ENCODE assay signal across 20 cellular contexts in the genomic region with DNA sequence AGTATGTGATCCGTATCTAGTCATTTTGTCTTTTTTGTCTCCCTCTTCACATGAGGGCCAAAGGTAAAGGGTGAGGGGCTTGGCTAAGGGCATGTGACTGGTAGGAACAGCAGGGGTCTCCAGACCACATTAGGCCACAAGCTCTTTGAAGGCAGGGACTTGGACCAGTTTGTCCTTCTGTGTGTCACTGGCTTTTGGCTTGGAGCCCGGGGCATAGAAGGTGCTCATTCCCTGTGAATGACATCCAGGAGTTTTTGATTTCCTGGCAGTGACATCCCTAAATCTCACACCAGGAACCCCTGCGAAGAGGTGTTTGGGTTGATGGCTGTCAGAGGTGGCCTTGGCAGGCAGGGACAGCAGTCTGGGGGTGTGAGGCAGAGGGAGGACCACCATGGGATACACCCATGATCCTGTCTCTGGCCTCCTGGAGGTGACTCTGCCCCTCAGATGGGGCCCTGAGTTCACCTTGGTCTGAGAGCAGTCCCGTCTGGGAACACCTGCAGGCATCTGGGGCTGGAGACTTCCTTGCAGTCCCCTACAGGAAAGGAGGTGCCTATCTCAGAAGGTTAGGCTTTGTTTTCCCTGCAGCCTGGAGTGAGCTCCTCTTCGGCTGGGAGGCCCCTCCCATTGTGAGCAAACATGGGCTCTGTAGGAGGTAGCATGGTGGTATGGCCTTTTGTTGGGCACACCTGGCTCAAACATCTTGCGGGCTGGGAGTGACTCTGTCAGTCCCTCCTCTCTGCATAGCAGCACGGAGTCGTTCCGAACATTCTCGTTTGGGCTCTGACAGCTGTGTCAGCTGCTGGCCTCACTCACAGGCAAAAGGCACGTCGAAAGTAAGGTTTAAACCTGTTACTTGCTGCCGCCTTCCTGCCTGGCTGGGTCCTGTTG. TPM values are rescaled to one million over a fixed set of nuclear protein-coding genes. Genes with fewer than 3 reads are reported as not detected.
DNase-seq lines count a peak whose midpoint lies in the region; ATAC-seq and TF ChIP-seq lines count a peak whose summit lies in the region.
"Had no signal": no experiment of that assay in that cellular context is flagged by ENCODE, and none has a peak within 500 bp of the region (broad histone marks: within the 10 kb centered on the region; RNA-seq: fewer than 3 reads in every experiment).

No MANE protein-coding gene starts in this region.

- TF ChIP-seq CTCF in endodermal cell (conservative IDR thresholded peaks at IDR 0.05), result peak; percentile 31
- no peak for TF ChIP-seq CTCF in osteoblast (IDR thresholded peaks at IDR 0.05; ENCODE audit: extremely low read depth, low read depth, low read length)
- TF ChIP-seq CTCF in adrenal gland (IDR thresholded peaks at IDR 0.05), result no peak
- TF ChIP-seq CTCF in sigmoid colon (IDR thresholded peaks at IDR 0.05), result no peak

- H3K4me2 ChIP-seq in osteoblast (ENCODE audit: insufficient read depth, low read length), result no peak overlapping the region
- H3K4me2 ChIP-seq: SK-N-SH had no signal

- H2AFZ ChIP-seq in osteoblast (ENCODE audit: low read length), result no peak overlapping the region

- no peaks in the 10 kb centered on the region for H3K36me3 ChIP-seq in endodermal cell (ENCODE audit: control insufficient read depth, insufficient read depth, low read length)
- H3K36me3 ChIP-seq in osteoblast (ENCODE audit: insufficient read depth, low read length), result no peaks in the 10 kb centered on the region
- no peaks in the 10 kb centered on the region for H3K36me3 ChIP-seq in adrenal gland (replicated peaks in 1 of 2)
- no peaks in the 10 kb centered on the region for H3K36me3 ChIP-seq in sigmoid colon
- H3K36me3 ChIP-seq: heart left ventricle had no signal

- no peak overlapping the region for H3K27ac Mint-ChIP-seq in endodermal cell
- H3K27ac Mint-ChIP-seq in stimulated activated naive B cell treated with anti-CD40 and anti-IgM and Interleukin-4, amounts not matched to agents 10 μg/mL and 1 μg/mL and 100 μg/mL, for 72 hours, result no peak overlapping the region
- H3K27ac Mint-ChIP-seq: activated CD4-positive, alpha-beta memory T cell treated with anti-CD3 and anti-CD28 coated beads, Interleukin-2, amount 10 ng/mL, durations not matched to agents 7 days and 5 days; activated T-helper 2 cell treated with anti-CD3 and anti-CD28 coated beads, Interferon-gamma antibody, Interleukin-2, Interleukin-4, amounts not matched to agents 10 μg/mL and 5 μg/mL and 100 μg/mL, durations not matched to agents 14 hours and 24 hours and 36 hours; HFFc6 had no signal

- H3K36me3 Mint-ChIP-seq in endodermal cell (ENCODE audit: low read depth), result no peaks in the 10 kb centered on the region
- no peaks in the 10 kb centered on the region for H3K36me3 Mint-ChIP-seq in stimulated activated naive B cell treated with anti-CD40 and anti-IgM and Interleukin-4, amounts not matched to agents 10 μg/mL and 1 μg/mL and 100 μg/mL, for 72 hours

- DNase-seq in NCI-H1417 (lab: John Stamatoyannopoulos, UW), result peak; percentile 30 to 76 (median 54)
- no peak for DNase-seq in NCI-H1417 treated with DMSO at 0.1 percent for 48 hours (lab: John Stamatoyannopoulos, UW)
- peak; percentile 82 for DNase-seq in NCI-H345 (lab: John Stamatoyannopoulos, UW)
- DNase-seq in endodermal cell, result peak; percentile 88
- DNase-seq in osteoblast (ENCODE audit: insufficient read length, low spot score, missing footprints), result peak; percentile 41
- DNase-seq in adrenal gland, result no peak
- no peak for DNase-seq in sigmoid colon
- no peak for DNase-seq in stimulated activated naive B cell treated with anti-CD40 and anti-IgM and Interleukin-4, amounts not matched to agents 10 μg/mL and 1 μg/mL and 100 μg/mL, for 72 hours
- DNase-seq: 8988T; activated CD4-positive, alpha-beta memory T cell treated with anti-CD3 and anti-CD28 coated beads, Interleukin-2, amount 10 ng/mL, durations not matched to agents 7 days and 5 days; anterior cingulate cortex; heart left ventricle; HFFc6; NCI-H1694 treated with DMSO at 0.1 percent for 48 hours; SK-N-SH; stimulated activated CD4-positive, alpha-beta T cell treated with anti-CD3 and anti-CD28 coated beads, Interleukin-2, amount 100 ng/mL, for 24 hours; testis had no signal

- TF ChIP-seq POLR2A in adrenal gland (IDR thresholded peaks at IDR 0.05) (no peak), sigmoid colon (IDR thresholded peaks at IDR 0.05) (no peak)

- H3K9me3 ChIP-seq in endodermal cell (ENCODE audit: control insufficient read depth, low read length), result no peaks in the 10 kb centered on the region
- no peaks in the 10 kb centered on the region for H3K9me3 ChIP-seq in osteoblast (ENCODE audit: low read depth, low read length)
- no peaks in the 10 kb centered on the region for H3K9me3 ChIP-seq in adrenal gland (replicated peaks in 1 of 3)
- H3K9me3 ChIP-seq in sigmoid colon, result no peaks in the 10 kb centered on the region
- H3K9me3 ChIP-seq: heart left ventricle, SK-N-SH, testis had no signal

- H3K9me3 Mint-ChIP-seq in endodermal cell, result no peaks in the 10 kb centered on the region
- no peaks in the 10 kb centered on the region for H3K9me3 Mint-ChIP-seq in stimulated activated naive B cell treated with anti-CD40 and anti-IgM and Interleukin-4, amounts not matched to agents 10 μg/mL and 1 μg/mL and 100 μg/mL, for 72 hours
- H3K9me3 Mint-ChIP-seq: activated CD4-positive, alpha-beta memory T cell treated with anti-CD3 and anti-CD28 coated beads, Interleukin-2, amount 10 ng/mL, durations not matched to agents 7 days and 5 days; activated T-helper 2 cell treated with anti-CD3 and anti-CD28 coated beads, Interferon-gamma antibody, Interleukin-2, Interleukin-4, amounts not matched to agents 10 μg/mL and 5 μg/mL and 100 μg/mL, durations not matched to agents 14 hours and 24 hours and 36 hours; HFFc6 had no signal

- H3K4me1 ChIP-seq in endodermal cell (ENCODE audit: control insufficient read depth, insufficient read depth, low read length) (peaks cover 31% of the 10 kb centered on the region), osteoblast (ENCODE audit: insufficient read depth, low read length) (peaks cover 10% of the 10 kb centered on the region), adrenal gland (replicated peaks in 1 of 2) (peaks cover 0 to 6% of the 10 kb centered on the region in 2 donors), sigmoid colon (no peaks in the 10 kb centered on the region)
- H3K4me1 ChIP-seq: heart left ventricle, testis had no signal

- H3K4me3 Mint-ChIP-seq in endodermal cell, result no peak overlapping the region
- H3K4me3 Mint-ChIP-seq in stimulated activated naive B cell treated with anti-CD40 and anti-IgM and Interleukin-4, amounts not matched to agents 10 μg/mL and 1 μg/mL and 100 μg/mL, for 72 hours, result no peak overlapping the region
- H3K4me3 Mint-ChIP-seq: activated CD4-positive, alpha-beta memory T cell treated with anti-CD3 and anti-CD28 coated beads, Interleukin-2, amount 10 ng/mL, durations not matched to agents 7 days and 5 days; HFFc6 had no signal

- no peak for TF ChIP-seq EP300 in sigmoid colon (IDR thresholded peaks at IDR 0.05)

- H3K27ac ChIP-seq in endodermal cell (ENCODE audit: low read depth, low read length) (no peak overlapping the region), osteoblast (ENCODE audit: low read depth, low read length) (no peak overlapping the region), adrenal gland (no peak overlapping the region), sigmoid colon (no peak overlapping the region)
- H3K27ac ChIP-seq: C4-2B, heart left ventricle, testis had no signal

- 43 to 50% methylated on average over 9 to 13 of the region's 13 CpGs for WGBS in endodermal cell (ENCODE audit: insufficient coverage in 1 of 2, insufficient read length in 1 of 2), 2 experiments
- WGBS in adrenal gland, 4 donors, result 75 to 87% (median 83%) methylated on average over 9 to 13 of the region's 13 CpGs
- WGBS in sigmoid colon, 2 donors, result 57 to 75% methylated on average over 13 of the region's 13 CpGs

- H3K9ac ChIP-seq in endodermal cell (ENCODE audit: extremely low read depth, low read length, poor library complexity, severe bottlenecking), result no peak overlapping the region
- H3K9ac ChIP-seq: SK-N-SH had no signal

- H3K27me3 ChIP-seq in endodermal cell (ENCODE audit: control insufficient read depth, insufficient read depth, low read length, poor library complexity, severe bottlenecking), result no peaks in the 10 kb centered on the region
- no peaks in the 10 kb centered on the region for H3K27me3 ChIP-seq in osteoblast (ENCODE audit: insufficient read depth, low read length)
- no peaks in the 10 kb centered on the region for H3K27me3 ChIP-seq in adrenal gland
- H3K27me3 ChIP-seq in sigmoid colon, result no peaks in the 10 kb centered on the region
- H3K27me3 ChIP-seq: testis had no signal

- H3K4me1 Mint-ChIP-seq in endodermal cell, result peaks cover 33% of the 10 kb centered on the region
- peaks cover 0 to 2% of the 10 kb centered on the region in 2 donors for H3K4me1 Mint-ChIP-seq in stimulated activated naive B cell treated with anti-CD40 and anti-IgM and Interleukin-4, amounts not matched to agents 10 μg/mL and 1 μg/mL and 100 μg/mL, for 72 hours
- H3K4me1 Mint-ChIP-seq: activated CD4-positive, alpha-beta memory T cell treated with anti-CD3 and anti-CD28 coated beads, Interleukin-2, amount 10 ng/mL, durations not matched to agents 7 days and 5 days had no signal

- intact Hi-C loops in adrenal gland (cut with DNase I) (no loop called here), sigmoid colon (cut with DNase I) (no loop called here)

- peaks cover 5% of the 10 kb centered on the region for H3K27me3 Mint-ChIP-seq in endodermal cell (ENCODE audit: insufficient read depth)
- peaks cover 22 to 24% of the 10 kb centered on the region in 2 donors for H3K27me3 Mint-ChIP-seq in stimulated activated naive B cell treated with anti-CD40 and anti-IgM and Interleukin-4, amounts not matched to agents 10 μg/mL and 1 μg/mL and 100 μg/mL, for 72 hours

- no peak overlapping the region for H3K4me3 ChIP-seq in endodermal cell (ENCODE audit: low read length)
- no peak overlapping the region for H3K4me3 ChIP-seq in osteoblast (ENCODE audit: insufficient read depth, low read length)
- no peak overlapping the region for H3K4me3 ChIP-seq in adrenal gland
- H3K4me3 ChIP-seq in sigmoid colon, result no peak overlapping the region
- H3K4me3 ChIP-seq: heart left ventricle, testis had no signal

- H3K79me2 ChIP-seq in osteoblast (ENCODE audit: insufficient read depth, low read length), result no peaks in the 10 kb centered on the region

- no peak for ATAC-seq in stimulated activated naive B cell treated with anti-CD40 and anti-IgM and Interleukin-4, amounts not matched to agents 10 μg/mL and 1 μg/mL and 100 μg/mL, for 72 hours (replicated peaks)
- ATAC-seq: left lobe of liver had no signal

- H4K20me1 ChIP-seq in osteoblast (ENCODE audit: insufficient read depth, low read length), result no peaks in the 10 kb centered on the region

RNA-seq across cellular contexts. Expression of gene PITX1, which starts 38.6 kb away (rescaled TPM):
- total RNA-seq in endodermal cell (1 to 10 TPM; 1.3 to 2.4 TPM), osteoblast (8.3 and 9.8 TPM in 2 replicates), adrenal gland (1 to 10 TPM in 5 of 8 donors, under 1 TPM in 3; 0.53 to 6.7 (median 2.3) TPM), sigmoid colon (1 to 10 TPM; 1.6 to 5.8 (median 3.5) TPM)
- polyA plus RNA-seq in endodermal cell (2013, experiment 1 of 2), result 5.9 TPM
- 5.7 TPM for polyA plus RNA-seq in endodermal cell (2013, experiment 2 of 2)
- polyA plus RNA-seq in adrenal gland (under 1 TPM; 0.18 to 0.40 (median 0.37) TPM), sigmoid colon (1 to 10 TPM; 6.0 to 7.2 (median 6.3) TPM)
- polyA plus RNA-seq: SK-N-SH had no signal

Comparison
In these comparisons a context has a peak if more than half of its experiments do, and no peak if none do; other contexts are left out.
1. DNase-seq: peak in NCI-H1417 (3 of 3), NCI-H345 (single experiment), endodermal cell (single experiment) and osteoblast (single experiment); none in NCI-H1417 treated with DMSO at 0.1 percent for 48 hours (single experiment), adrenal gland (0 of 7), sigmoid colon (single experiment) and stimulated activated naive B cell treated with anti-CD40 and anti-IgM and Interleukin-4, amounts not matched to agents 10 μg/mL and 1 μg/mL and 100 μg/mL, for 72 hours (single experiment).